Comparison of ENCODE assay signal across 14 cellular contexts in the genomic region with DNA sequence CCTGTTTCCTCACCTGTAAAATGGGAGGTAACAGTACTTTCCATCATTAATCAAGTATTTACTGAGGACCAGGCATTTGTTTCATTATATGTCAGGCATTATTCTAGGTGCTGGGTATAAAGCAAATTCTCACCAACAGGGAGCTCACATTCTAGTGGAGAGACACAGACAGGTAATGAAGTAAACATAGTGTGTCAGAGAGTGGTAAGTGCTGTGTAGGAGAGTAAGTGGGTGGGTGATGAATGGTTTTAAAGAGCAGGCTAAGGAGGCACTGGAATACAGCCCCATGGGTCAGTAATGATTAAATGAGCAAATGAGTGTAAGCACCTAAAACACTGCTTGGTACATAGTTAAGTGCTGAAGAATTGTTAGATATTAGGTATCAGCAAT.
DNase-seq lines count a peak whose midpoint lies in the region; ATAC-seq and TF ChIP-seq lines count a peak whose summit lies in the region.
"Had no signal": no experiment of that assay in that cellular context is flagged by ENCODE, and none has a peak within 500 bp of the region (broad histone marks: within the 10 kb centered on the region; RNA-seq: fewer than 3 reads in every experiment).

No MANE protein-coding gene starts in this region.

- ATAC-seq in GM18867 (IDR thresholded peaks at IDR 0.05; ENCODE audit: unreplicated experiment) (peak; percentile 7), HG02973 (IDR thresholded peaks at IDR 0.05; ENCODE audit: unreplicated experiment) (no peak), GM19351 (IDR thresholded peaks at IDR 0.05; ENCODE audit: unreplicated experiment) (no peak)
- ATAC-seq: left lobe of liver had no signal

- dilution Hi-C loops in mammary epithelial cell (cut with HindIII; ENCODE audit: low sequenced_read_pairs), result no loop called here

- peaks cover 0 to 13% (median 0%) of the 10 kb centered on the region in 11 experiments; a peak in 2 of 22 replicates for H3K9me3 ChIP-seq in BLaER1 treated with 17β-estradiol and CSF1 and Interleukin-3, amounts not matched to agents 10 nM and 100 nM (replicated peaks in 1 of 11)
- H3K9me3 ChIP-seq in mammary epithelial cell (replicated peaks; ENCODE audit: insufficient read depth, low read length), result no peaks in the 10 kb centered on the region

- H3K36me3 ChIP-seq in BLaER1 treated with 17β-estradiol and CSF1 and Interleukin-3, amounts not matched to agents 10 nM and 100 nM, result peaks cover 0 to 19% (median 0%) of the 10 kb centered on the region in 11 experiments; a peak in 3 of 22 replicates
- H3K36me3 ChIP-seq in mammary epithelial cell (ENCODE audit: insufficient read depth, low read length), result no peaks in the 10 kb centered on the region
- no peaks in the 10 kb centered on the region for H3K36me3 ChIP-seq in mesendoderm (ENCODE audit: control insufficient read depth, insufficient read depth, low read length)

- no peak overlapping the region for H3K4me3 ChIP-seq in BLaER1 treated with 17β-estradiol and CSF1 and Interleukin-3, amounts not matched to agents 10 nM and 100 nM
- H3K4me3 ChIP-seq in mammary epithelial cell (replicated peaks in 1 of 3; ENCODE audit: insufficient read depth in 1 of 3, low read depth in 2 of 3, low read length in 3 of 3) (no peak overlapping the region), mesendoderm (ENCODE audit: low read length) (no peak overlapping the region)

- intact Hi-C loops in mammary epithelial cell (cut with micrococcal nuclease), result no loop called here

- peak overlapping the region; percentile 51 for H3K56ac ChIP-seq in mesendoderm (ENCODE audit: low read length)

- no peak overlapping the region for H2BK15ac ChIP-seq in mesendoderm (replicated peaks; ENCODE audit: low read depth)

- peak overlapping the region; percentile 69 to 99 (median 98); a peak in 21 of 22 replicates for H3K27ac ChIP-seq in BLaER1 treated with 17β-estradiol and CSF1 and Interleukin-3, amounts not matched to agents 10 nM and 100 nM
- peak overlapping the region; percentile 25 for H3K27ac ChIP-seq in mammary epithelial cell (ENCODE audit: insufficient read depth, low read depth, low read length)
- H3K27ac ChIP-seq in mesendoderm (ENCODE audit: low read depth, low read length), result peak overlapping the region; percentile 36

- in situ Hi-C loops in mammary epithelial cell (cut with MboI; ENCODE audit: low sequenced_read_pairs in 2 of 2), result no loop called here

- peaks cover 11% of the 10 kb centered on the region for H3K79me2 ChIP-seq in mammary epithelial cell (ENCODE audit: insufficient read depth, low read length)
- H3K79me2 ChIP-seq in mesendoderm (ENCODE audit: control insufficient read depth, insufficient read depth, low read length), result no peaks in the 10 kb centered on the region

- peak overlapping the region; percentile 40 for H3K4ac ChIP-seq in mesendoderm (ENCODE audit: low read depth, low read length)

- H4K20me1 ChIP-seq in BLaER1 treated with 17β-estradiol and CSF1 and Interleukin-3, amounts not matched to agents 10 nM and 100 nM, result no peaks in the 10 kb centered on the region
- H4K20me1 ChIP-seq in mammary epithelial cell (ENCODE audit: insufficient read depth, low read length), result no peaks in the 10 kb centered on the region

- H2BK5ac ChIP-seq in mesendoderm (ENCODE audit: low read length), result peak overlapping the region; percentile 96

- H3K27me3 ChIP-seq in BLaER1 treated with 17β-estradiol and CSF1 and Interleukin-3, amounts not matched to agents 10 nM and 100 nM, result no peaks in the 10 kb centered on the region
- H3K27me3 ChIP-seq in mammary epithelial cell (ENCODE audit: insufficient read depth, low read length), result no peaks in the 10 kb centered on the region
- no peaks in the 10 kb centered on the region for H3K27me3 ChIP-seq in mesendoderm (ENCODE audit: insufficient read depth, low read length, poor library complexity)

- no peak overlapping the region for H4K5ac ChIP-seq in mesendoderm (ENCODE audit: low read length)

- peaks cover 56 to 100% (median 85%) of the 10 kb centered on the region in 10 experiments for H3K4me1 ChIP-seq in BLaER1 treated with 17β-estradiol and CSF1 and Interleukin-3, amounts not matched to agents 10 nM and 100 nM
- H3K4me1 ChIP-seq in mammary epithelial cell (ENCODE audit: insufficient read depth, low read length), result peaks cover 71% of the 10 kb centered on the region
- H3K4me1 ChIP-seq in mesendoderm (ENCODE audit: control insufficient read depth, low read depth, low read length), result peaks cover 43% of the 10 kb centered on the region

- peak overlapping the region; percentile 71 to 91 (median 86); a peak in 21 of 22 replicates for H3K9ac ChIP-seq in BLaER1 treated with 17β-estradiol and CSF1 and Interleukin-3, amounts not matched to agents 10 nM and 100 nM
- H3K9ac ChIP-seq in mammary epithelial cell (ENCODE audit: insufficient read depth, low read length), result no peak overlapping the region
- H3K9ac ChIP-seq in mesendoderm (ENCODE audit: low read length), result no peak overlapping the region

- peak overlapping the region; percentile 75 to 93 (median 87) for H3K4me2 ChIP-seq in BLaER1 treated with 17β-estradiol and CSF1 and Interleukin-3, amounts not matched to agents 10 nM and 100 nM
- H3K4me2 ChIP-seq in mammary epithelial cell (ENCODE audit: insufficient read depth, low read depth, low read length) (peak overlapping the region; percentile 31), mesendoderm (ENCODE audit: low read length) (no peak overlapping the region)

- peak overlapping the region; percentile 3 for H2AFZ ChIP-seq in mammary epithelial cell (ENCODE audit: low read depth, low read length)

- H2AK5ac ChIP-seq in mesendoderm (ENCODE audit: low read length), result peak overlapping the region; percentile 23

- CTCF ChIA-PET in mammary epithelial cell (lab: Charles Lee; ENCODE audit: low non-redundant PET), result interaction anchor here (0.9 kb wide), 1 partner anchor 26 kb away, joined by 4 read pairs; no protein-coding TSS in a partner anchor

- H3K18ac ChIP-seq in mesendoderm (ENCODE audit: low read length), result peak overlapping the region; percentile 81

- TF ChIP-seq CTCF in mammary epithelial cell (conservative IDR thresholded peaks at IDR 0.05 in 1 of 2, IDR thresholded peaks at IDR 0.05 in 1 of 2; ENCODE audit: extremely low read depth in 1 of 2, insufficient read depth in 1 of 2, low read depth in 1 of 2, low read length in 2 of 2), result no peak

- no peak overlapping the region for H3K23ac ChIP-seq in mesendoderm (ENCODE audit: low read length)

- H3K79me1 ChIP-seq in mesendoderm (ENCODE audit: low read length), result no peaks in the 10 kb centered on the region

- no peak for DNase-seq in mammary epithelial cell
- no peak for DNase-seq in mesendoderm
- DNase-seq in NCI-H1436 (lab: John Stamatoyannopoulos, UW), result no peak
- no peak for DNase-seq in dermis blood vessel endothelial cell
- DNase-seq: AML-193, DMS 273 treated with DMSO at 0.1 percent for 48 hours, naive B cell, NCI-H146, NCI-H345 had no signal

- peak overlapping the region; percentile 22 for H2BK120ac ChIP-seq in mesendoderm (ENCODE audit: low read depth, low read length)

- BruUV-seq in mammary epithelial cell (replicated peaks; lab: Mats Ljungman, UMichigan), result TSS peak; percentile 13

- H4K8ac ChIP-seq in mesendoderm (ENCODE audit: low read depth, low read length), result no peak overlapping the region

Comparison
In these comparisons a context has a peak if more than half of its experiments do, and no peak if none do; other contexts are left out.
1. H3K27ac ChIP-seq: peak in every context shown above with its lines; median percentile 98 in BLaER1 treated with 17β-estradiol and CSF1 and Interleukin-3, amounts not matched to agents 10 nM and 100 nM; 36 in mesendoderm; 25 in mammary epithelial cell.
2. H3K9ac ChIP-seq: peak in BLaER1 treated with 17β-estradiol and CSF1 and Interleukin-3, amounts not matched to agents 10 nM and 100 nM (11 of 11); none in mammary epithelial cell (single experiment) and mesendoderm (single experiment).